Comparison of ENCODE assay signal across 29 cellular contexts in genomic region chrX:136589966-136590365, GRCh38. TPM values are rescaled to one million over a fixed set of nuclear protein-coding genes. Genes with fewer than 3 reads are reported as not detected.
A peak's percentile ranks its signal among the peaks of the same experiment; 100 is the strongest.
DNase-seq lines count a peak whose midpoint lies in the region; ATAC-seq and TF ChIP-seq lines count a peak whose summit lies in the region.
"Had no signal": no experiment of that assay in that cellular context is flagged by ENCODE, and none has a peak within 500 bp of the region (broad histone marks: within the 10 kb centered on the region; RNA-seq: fewer than 3 reads in every experiment).

No MANE protein-coding gene starts in this region.

- H3K4me1 Mint-ChIP-seq in CD4-positive, CD25-positive, alpha-beta regulatory T cell: peaks cover 16 to 47% (median 28%) of the 10 kb centered on the region in 4 donors
- H3K4me1 Mint-ChIP-seq: brain, mesothelial cell of epicardium, nephron had no signal

- DNase-seq in CD4-positive, CD25-positive, alpha-beta regulatory T cell: no peak
- peak; percentile 40 for DNase-seq in ELR (ENCODE audit: low read depth)
- peak; percentile 6 for DNase-seq in RPMI7951 (ENCODE audit: low read depth)
- peak; percentile 27 for DNase-seq in fibroblast of villous mesenchyme (ENCODE audit: low read depth)
- no peak for DNase-seq in effector CD8-positive, alpha-beta T cell (lab: John Stamatoyannopoulos, UW)
- DNase-seq in activated effector memory CD4-positive, alpha-beta T cell treated with Interleukin-2 at 50 U/mL for 16 hours: no peak
- DNase-seq: activated CD4-positive, alpha-beta T cell treated with anti-CD3 and anti-CD28 coated beads for 36 hours; activated CD8-positive, alpha-beta memory T cell treated with anti-CD3 and anti-CD28 coated beads, Interleukin-2, amount 10 ng/mL, durations not matched to agents 7 days and 5 days; activated naive CD8-positive, alpha-beta T cell treated with anti-CD3 and anti-CD28 coated beads, Interleukin-2, amount 50 U/mL, for 24 hours; colonic mucosa; GDM1; HCEC 1CT; head of caudate nucleus; left ventricle myocardium inferior; NCI-H2171; NCI-H526 treated with DMSO at 0.1 percent for 48 hours; ovary; right cardiac atrium; Right ventricle myocardium superior had no signal

- no peaks in the 10 kb centered on the region for H3K36me3 Mint-ChIP-seq in CD4-positive, CD25-positive, alpha-beta regulatory T cell
- H3K36me3 Mint-ChIP-seq: activated CD8-positive, alpha-beta memory T cell treated with anti-CD3 and anti-CD28 coated beads, Interleukin-2, amount 10 ng/mL, durations not matched to agents 7 days and 5 days; brain; CD14-positive monocyte; mesothelial cell of epicardium had no signal

- peak overlapping the region in 2 of 3 donors; percentile 60 to 82 for H3K27ac Mint-ChIP-seq in CD4-positive, CD25-positive, alpha-beta regulatory T cell
- H3K27ac Mint-ChIP-seq: activated CD8-positive, alpha-beta memory T cell treated with anti-CD3 and anti-CD28 coated beads, Interleukin-2, amount 10 ng/mL, durations not matched to agents 7 days and 5 days; activated naive CD8-positive, alpha-beta T cell treated with anti-CD3 and anti-CD28 coated beads, Interleukin-2, amount 50 U/mL, for 24 hours; brain; CD14-positive monocyte; mesothelial cell of epicardium; nephron had no signal

- H3K4me3 Mint-ChIP-seq in CD4-positive, CD25-positive, alpha-beta regulatory T cell: no peak overlapping the region
- H3K4me3 Mint-ChIP-seq: activated CD4-positive, alpha-beta T cell treated with anti-CD3 and anti-CD28 coated beads for 36 hours; activated CD8-positive, alpha-beta memory T cell treated with anti-CD3 and anti-CD28 coated beads, Interleukin-2, amount 10 ng/mL, durations not matched to agents 7 days and 5 days; activated naive CD8-positive, alpha-beta T cell treated with anti-CD3 and anti-CD28 coated beads, Interleukin-2, amount 50 U/mL, for 24 hours; brain; CD14-positive monocyte; mesothelial cell of epicardium; nephron had no signal

- no peaks in the 10 kb centered on the region for H3K27me3 Mint-ChIP-seq in CD4-positive, CD25-positive, alpha-beta regulatory T cell
- H3K27me3 Mint-ChIP-seq: activated CD4-positive, alpha-beta T cell treated with anti-CD3 and anti-CD28 coated beads for 36 hours; activated CD8-positive, alpha-beta memory T cell treated with anti-CD3 and anti-CD28 coated beads, Interleukin-2, amount 10 ng/mL, durations not matched to agents 7 days and 5 days; activated naive CD8-positive, alpha-beta T cell treated with anti-CD3 and anti-CD28 coated beads, Interleukin-2, amount 50 U/mL, for 24 hours had no signal

- H3K9me3 ChIP-seq in CD4-positive, CD25-positive, alpha-beta regulatory T cell (ENCODE audit: control insufficient read depth in 2 of 2, low read length in 2 of 2): no peaks in the 10 kb centered on the region
- H3K9me3 ChIP-seq: colonic mucosa, left ventricle myocardium inferior, ovary had no signal

- no peak overlapping the region for H3K4me3 ChIP-seq in CD4-positive, CD25-positive, alpha-beta regulatory T cell (ENCODE audit: low read depth, low read length)
- H3K4me3 ChIP-seq in fibroblast of villous mesenchyme (ENCODE audit: low read depth, low read length): no peak overlapping the region
- H3K4me3 ChIP-seq: colonic mucosa, K562, left ventricle myocardium inferior, ovary had no signal

- no peaks in the 10 kb centered on the region for H3K9me3 Mint-ChIP-seq in CD4-positive, CD25-positive, alpha-beta regulatory T cell

- H3K27ac ChIP-seq in CD4-positive, CD25-positive, alpha-beta regulatory T cell (ENCODE audit: insufficient read depth, low read length, poor library complexity, severe bottlenecking): no peak overlapping the region
- H3K27ac ChIP-seq: colonic mucosa, left ventricle myocardium inferior, ovary had no signal

- H3K27me3 ChIP-seq in CD4-positive, CD25-positive, alpha-beta regulatory T cell (ENCODE audit: control insufficient read depth, insufficient read depth, low read length): no peaks in the 10 kb centered on the region
- H3K27me3 ChIP-seq: colonic mucosa, ovary had no signal

- H3K36me3 ChIP-seq in CD4-positive, CD25-positive, alpha-beta regulatory T cell (ENCODE audit: control insufficient read depth, insufficient read depth, low read length): no peaks in the 10 kb centered on the region
- H3K36me3 ChIP-seq: colonic mucosa, left ventricle myocardium inferior, ovary had no signal

- ATAC-seq in CD4-positive, CD25-positive, alpha-beta regulatory T cell (ENCODE audit: low read depth in 2 of 2): no peak
- ATAC-seq in GM21576 (IDR thresholded peaks at IDR 0.05; ENCODE audit: unreplicated experiment): no peak
- ATAC-seq: activated CD4-positive, alpha-beta T cell treated with anti-CD3 and anti-CD28 coated beads for 36 hours; activated CD8-positive, alpha-beta memory T cell treated with anti-CD3 and anti-CD28 coated beads, Interleukin-2, amount 10 ng/mL, durations not matched to agents 7 days and 5 days; activated naive CD8-positive, alpha-beta T cell treated with anti-CD3 and anti-CD28 coated beads, Interleukin-2, amount 50 U/mL, for 24 hours; K562; right cardiac atrium had no signal

- TF ChIP-seq CTCF in fibroblast of villous mesenchyme (IDR thresholded peaks at IDR 0.05; ENCODE audit: insufficient read depth, low read depth, low read length): no peak

- peaks cover 37% of the 10 kb centered on the region for H3K4me1 ChIP-seq in CD4-positive, CD25-positive, alpha-beta regulatory T cell (ENCODE audit: control insufficient read depth, insufficient read depth, low read length, poor library complexity, severe bottlenecking)
- H3K4me1 ChIP-seq: colonic mucosa, left ventricle myocardium inferior had no signal

RNA-seq across cellular contexts. Expression of gene VGLL1, which starts 58.0 kb away (rescaled TPM):
- total RNA-seq in CD4-positive, CD25-positive, alpha-beta regulatory T cell: not detected
- not detected for polyA plus RNA-seq in CD4-positive, CD25-positive, alpha-beta regulatory T cell
- total RNA-seq in RPMI7951 (2014; rRNA removed; shearing (Covaris generic)): not detected in 2 replicates
- not detected in 2 replicates for total RNA-seq in fibroblast of villous mesenchyme
- total RNA-seq: activated CD4-positive, alpha-beta T cell treated with anti-CD3 and anti-CD28 coated beads for 36 hours; activated CD8-positive, alpha-beta memory T cell treated with anti-CD3 and anti-CD28 coated beads, Interleukin-2, amount 10 ng/mL, durations not matched to agents 7 days and 5 days; activated T-helper 2 cell treated with anti-CD3 and anti-CD28 coated beads, Interferon-gamma antibody, Interleukin-2, Interleukin-4, amounts not matched to agents 10 μg/mL and 5 μg/mL and 100 μg/mL, durations not matched to agents 14 hours and 24 hours and 36 hours; colonic mucosa; fibroblast of lung; K562; left ventricle myocardium inferior; right cardiac atrium; Right ventricle myocardium superior had no signal
- polyA plus RNA-seq: AG04450, CD14-positive monocyte, fibroblast of lung, K562, ovary, right cardiac atrium had no signal

RNA-seq across cellular contexts. Expression of gene CD40LG, which starts 58.0 kb away (rescaled TPM):
- 24.0 TPM for total RNA-seq in CD4-positive, CD25-positive, alpha-beta regulatory T cell
- 10 to 100 TPM in 2 of 4 donors, 1 to 10 TPM in 2; 7.6 to 25.0 (median 14.3) TPM for polyA plus RNA-seq in CD4-positive, CD25-positive, alpha-beta regulatory T cell
- total RNA-seq in RPMI7951 (2014; rRNA removed; shearing (Covaris generic)): not detected in 2 replicates
- not detected in 2 replicates for total RNA-seq in fibroblast of villous mesenchyme
- total RNA-seq: fibroblast of lung, left ventricle myocardium inferior, mesothelial cell of epicardium, Right ventricle myocardium superior, ureter had no signal
- polyA plus RNA-seq: AG04450, fibroblast of lung, K562, right cardiac atrium had no signal

Comparison
In these comparisons a context has a peak if more than half of its experiments do, and no peak if none do; other contexts are left out.
1. DNase-seq: peak in ELR (single experiment), RPMI7951 (single experiment) and fibroblast of villous mesenchyme (single experiment); none in CD4-positive, CD25-positive, alpha-beta regulatory T cell (0 of 3), effector CD8-positive, alpha-beta T cell (single experiment) and activated effector memory CD4-positive, alpha-beta T cell treated with Interleukin-2 at 50 U/mL for 16 hours (single experiment).
2. RNA of gene CD40LG, which starts 58.0 kb away (total RNA-seq): 24.0 TPM in CD4-positive, CD25-positive, alpha-beta regulatory T cell (single experiment); not detected in RPMI7951 and not detected in fibroblast of villous mesenchyme; every median in the first group is over 10 times any median in the second.